Comparison of ENCODE assay signal across 1 cellular context in genomic region chr19:16736709-16737108, GRCh38.
TF ChIP-seq lines count a peak whose summit lies in the region.

No MANE protein-coding gene starts in this region.

TF ChIP-seq in HepG2, 621 proteins besides CTCF, POLR2A, EP300 and RAD21 (continued from another document):
- TF ChIP-seq, protein P1, sequence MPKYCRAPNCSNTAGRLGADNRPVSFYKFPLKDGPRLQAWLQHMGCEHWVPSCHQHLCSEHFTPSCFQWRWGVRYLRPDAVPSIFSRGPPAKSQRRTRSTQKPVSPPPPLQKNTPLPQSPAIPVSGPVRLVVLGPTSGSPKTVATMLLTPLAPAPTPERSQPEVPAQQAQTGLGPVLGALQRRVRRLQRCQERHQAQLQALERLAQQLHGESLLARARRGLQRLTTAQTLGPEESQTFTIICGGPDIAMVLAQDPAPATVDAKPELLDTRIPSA (CRISPR knock-in tag; IDR thresholded peaks at IDR 0.05; ENCODE audit: borderline replicate concordance), result no peak
- no peak for TF ChIP-seq ZNF136 (CRISPR knock-in tag; IDR thresholded peaks at IDR 0.05; ENCODE audit: low read depth)
